ENCODE assay signal across 35 cellular contexts in genomic region chr16:20084624-20085226, GRCh38. TPM values are rescaled to one million over a fixed set of nuclear protein-coding genes. Genes with fewer than 3 reads are reported as not detected.
DNase-seq lines count a peak whose midpoint lies in the region; ATAC-seq lines count a peak whose summit lies in the region.
"Had no signal": no experiment of that assay in that cellular context is flagged by ENCODE, and none has a peak within 500 bp of the region (broad histone marks: within the 10 kb centered on the region; RNA-seq: fewer than 3 reads in every experiment).

No MANE protein-coding gene starts in this region.

- no peak for ATAC-seq in GM21786 (IDR thresholded peaks at IDR 0.05; ENCODE audit: unreplicated experiment)
- ATAC-seq: activated naive CD4-positive, alpha-beta T cell treated with anti-CD3 and anti-CD28 coated beads, Interleukin-2, amount 50 U/mL, for 72 hours; effector memory CD8-positive, alpha-beta T cell; esophagus mucosa; pancreas had no signal

- peak; percentile 3 for DNase-seq in NCI-H1694 treated with DMSO at 0.1 percent for 48 hours (lab: John Stamatoyannopoulos, UW)
- no peak for DNase-seq in NCI-H1694 (lab: John Stamatoyannopoulos, UW)
- DNase-seq in Daoy (ENCODE audit: low read depth): peak; percentile 55
- peak; percentile 2 for DNase-seq in RPMI7951 (ENCODE audit: low read depth)
- peak; percentile 3 for DNase-seq in epithelial cell of prostate (ENCODE audit: low read depth, low spot score)
- DNase-seq in DMS 273 (lab: John Stamatoyannopoulos, UW; ENCODE audit: unreplicated experiment): no peak
- no peak for DNase-seq in NCI-H2081 treated with DMSO at 0.1 percent for 48 hours (lab: John Stamatoyannopoulos, UW)
- DNase-seq: activated CD4-positive, alpha-beta T cell treated with anti-CD3 and anti-CD28 coated beads for 1 hour; activated T-cell treated with anti-CD3 and anti-CD28 coated beads for 4 hours; aorta; cortex of kidney; effector memory CD8-positive, alpha-beta T cell; foreskin fibroblast; GOT3; head of caudate nucleus; HFFc6; Karpas-422; NCI-H1092; NCI-H2029; NCI-H2227 treated with DMSO at 0.1 percent for 48 hours; NCI-H774; nephron progenitor cell; pancreas; SJCRH30; spleen; stimulated activated CD4-positive, alpha-beta T cell treated with anti-CD3 and anti-CD28 coated beads, Interleukin-4, amount 100 ng/mL, for 1 hour; T-helper 1 cell; transverse colon had no signal

- no peak overlapping the region for H3K27ac ChIP-seq in epithelial cell of prostate
- H3K27ac ChIP-seq: cardiac muscle cell, pancreas, PC-9, SJCRH30, spleen, transverse colon had no signal

RNA-seq across cellular contexts. Expression of gene GPR139, which starts 11.0 kb away (rescaled TPM):
- total RNA-seq in Daoy (2014; rRNA removed; shearing (Covaris generic)): not detected in 2 replicates
- total RNA-seq in RPMI7951 (2014; rRNA removed; shearing (Covaris generic)): not detected in 2 replicates
- total RNA-seq: activated naive CD4-positive, alpha-beta T cell treated with anti-CD3 and anti-CD28 coated beads, Interleukin-2, amount 50 U/mL, for 72 hours; aorta; B cell; cardiac muscle cell; esophagus mucosa; HFFc6; lung microvascular endothelial cell; pancreas; PC-9; SJCRH30; spleen; transverse colon had no signal

Comparison
In these comparisons a context has a peak if more than half of its experiments do, and no peak if none do; other contexts are left out.
1. DNase-seq: peak in NCI-H1694 treated with DMSO at 0.1 percent for 48 hours (single experiment), Daoy (single experiment), RPMI7951 (single experiment) and epithelial cell of prostate (single experiment); none in NCI-H1694 (single experiment), DMS 273 (single experiment) and NCI-H2081 treated with DMSO at 0.1 percent for 48 hours (single experiment).